12 cellular contexts compared by ENCODE assay signal in the genomic region with DNA sequence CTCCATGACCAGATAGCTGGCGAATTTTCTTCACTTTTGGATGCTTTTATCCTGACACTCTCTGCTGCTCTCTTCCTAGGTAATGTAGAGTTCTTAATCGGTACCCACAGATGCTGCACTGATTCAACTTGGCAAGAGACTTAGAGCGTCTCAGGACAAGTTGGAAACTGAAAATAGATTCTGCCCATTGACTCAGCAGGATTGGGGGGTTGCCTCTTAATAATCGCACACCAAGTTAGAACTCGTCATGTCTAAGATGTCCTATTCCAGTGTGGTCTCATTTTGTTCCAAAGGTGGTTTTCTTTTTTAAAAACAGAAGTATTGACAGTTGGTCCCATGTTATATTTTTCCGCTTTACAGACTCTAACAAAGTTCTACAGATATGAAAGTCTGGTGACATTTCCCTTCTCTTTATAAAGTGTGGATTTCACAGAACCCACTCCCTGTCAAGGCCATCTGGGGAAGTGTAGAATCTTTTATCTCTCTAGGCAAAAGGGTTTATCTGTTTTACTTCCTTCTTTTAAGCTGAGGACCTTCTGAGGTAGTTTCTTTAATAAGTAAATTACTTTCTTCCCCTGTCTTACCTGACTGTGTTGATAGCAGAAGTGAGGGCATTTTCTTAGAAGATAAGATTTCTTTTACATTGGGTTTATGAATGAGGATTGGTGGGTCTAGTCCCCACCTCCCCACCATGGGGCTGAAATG. TPM values are rescaled to one million over a fixed set of nuclear protein-coding genes. Genes with fewer than 3 reads are reported as not detected.
DNase-seq lines count a peak whose midpoint lies in the region; ATAC-seq, FAIRE-seq and TF ChIP-seq lines count a peak whose summit lies in the region.
"Had no signal": no experiment of that assay in that cellular context is flagged by ENCODE, and none has a peak within 500 bp of the region (broad histone marks: within the 10 kb centered on the region; RNA-seq: fewer than 3 reads in every experiment).

No MANE protein-coding gene starts in this region.

- H3K36me3 Mint-ChIP-seq in activated T-cell treated with anti-CD3 and anti-CD28 coated beads, Interleukin-2, amount 50 U/mL, for 4 hours (ENCODE audit: insufficient read depth), result no peaks in the 10 kb centered on the region
- peaks cover 0 to 4% of the 10 kb centered on the region in 2 donors for H3K36me3 Mint-ChIP-seq in stimulated activated naive B cell treated with anti-CD40 and anti-IgM and Interleukin-4, amounts not matched to agents 10 μg/mL and 1 μg/mL and 100 μg/mL, for 72 hours
- H3K36me3 Mint-ChIP-seq in Caco-2 (ENCODE audit: insufficient read depth, unreplicated experiment), result no peaks in the 10 kb centered on the region

- H3K9me3 ChIP-seq in GM12878 (replicated peaks; ENCODE audit: control insufficient read depth, insufficient read depth, low read length) (no peaks in the 10 kb centered on the region), Caco-2 (no peaks in the 10 kb centered on the region)

- TF ChIP-seq EP300 in GM12878 (IDR thresholded peaks at IDR 0.05; ENCODE audit: borderline replicate concordance in 1 of 2, control insufficient read depth in 1 of 2, low read depth in 2 of 2, low read length in 2 of 2), result no peak

- H3K36me3 ChIP-seq in GM12878 (ENCODE audit: control insufficient read depth in 2 of 2, insufficient read depth in 2 of 2, low read length in 1 of 2), result no peaks in the 10 kb centered on the region
- no peaks in the 10 kb centered on the region for H3K36me3 ChIP-seq in Caco-2 (ENCODE audit: control insufficient read depth, insufficient read depth, low read length)

- H3K27me3 Mint-ChIP-seq in activated T-cell treated with anti-CD3 and anti-CD28 coated beads, Interleukin-2, amount 50 U/mL, for 4 hours (ENCODE audit: low read depth), result no peaks in the 10 kb centered on the region
- H3K27me3 Mint-ChIP-seq in stimulated activated naive B cell treated with anti-CD40 and anti-IgM and Interleukin-4, amounts not matched to agents 10 μg/mL and 1 μg/mL and 100 μg/mL, for 72 hours, result no peaks in the 10 kb centered on the region
- H3K27me3 Mint-ChIP-seq in Caco-2 (ENCODE audit: insufficient read depth, unreplicated experiment), result no peaks in the 10 kb centered on the region

- in situ Hi-C loops in GM12878 (cut with MboI), result no loop called here
- in situ Hi-C loops in ACHN (cut with HindIII; ENCODE audit: low pct_ligation_motif_present, low pct_unique_long_range_greater_than_20kb, low sequenced_read_pairs), result no loop called here

- WGBS in GM12878 (ENCODE audit: insufficient coverage, insufficient replicate concordance, low lambda C conversion rate, missing lambda C conversion rate), result 9% methylated on average over 6 of the region's 6 CpGs

- RAD21 ChIA-PET in GM12878 (lab: Charles Lee; ENCODE audit: unreplicated experiment), result interaction anchor here (3.4 to 9.5 kb wide), 3 partner anchors 14 to 114 kb away, joined by 11 to 204 read pairs (median 48); a partner anchor contains a TSS

- TF ChIP-seq RAD21 in GM12878 (IDR thresholded peaks at IDR 0.05; ENCODE audit: insufficient read depth, low read depth, low read length), result no peak

- H3K27me3 ChIP-seq in GM12878 (replicated peaks in 1 of 2; ENCODE audit: control insufficient read depth in 2 of 2, insufficient read depth in 2 of 2, low read length in 1 of 2) (no peaks in the 10 kb centered on the region), Caco-2 (replicated peaks; ENCODE audit: control insufficient read depth, insufficient read depth, low read length) (no peaks in the 10 kb centered on the region)

- H3K4me1 Mint-ChIP-seq in activated T-cell treated with anti-CD3 and anti-CD28 coated beads, Interleukin-2, amount 50 U/mL, for 4 hours (ENCODE audit: low read depth), result peaks cover 52% of the 10 kb centered on the region
- H3K4me1 Mint-ChIP-seq in stimulated activated naive B cell treated with anti-CD40 and anti-IgM and Interleukin-4, amounts not matched to agents 10 μg/mL and 1 μg/mL and 100 μg/mL, for 72 hours, result peaks cover 35 to 92% of the 10 kb centered on the region in 2 donors
- peaks cover 2% of the 10 kb centered on the region for H3K4me1 Mint-ChIP-seq in Caco-2 (ENCODE audit: low read depth, unreplicated experiment)

- TF ChIP-seq CTCF in GM12878 (IDR thresholded peaks at IDR 0.05 in 2 of 3, conservative IDR thresholded peaks at IDR 0.05 in 1 of 3; ENCODE audit: control insufficient read depth in 2 of 3, extremely low read depth in 1 of 3, insufficient read depth in 1 of 3, low read depth in 3 of 3, low read length in 3 of 3) (no peak), Caco-2 (IDR thresholded peaks at IDR 0.05; ENCODE audit: insufficient read depth in 1 of 2, low read depth in 1 of 2, low read length in 1 of 2, severe bottlenecking in 1 of 2, unreplicated experiment in 1 of 2) (no peak)

- ATAC-seq in activated T-cell treated with anti-CD3 and anti-CD28 coated beads, Interleukin-2, amount 50 U/mL, for 4 hours, result peak; percentile 29 to 52
- peak; percentile 3; the same call in 2 of the 3 replicates for ATAC-seq in GM12878
- ATAC-seq in stimulated activated naive B cell treated with anti-CD40 and anti-IgM and Interleukin-4, amounts not matched to agents 10 μg/mL and 1 μg/mL and 100 μg/mL, for 72 hours (replicated peaks), result peak; percentile 50 to 57
- ATAC-seq in GM19395 (IDR thresholded peaks at IDR 0.05; ENCODE audit: unreplicated experiment), result no peak
- ATAC-seq: sciatic nerve had no signal

- CTCF ChIA-PET in GM12878 (lab: Yijun Ruan, JAX) (interaction anchor here (1.2 to 8.4 kb wide), 3 partner anchors 14 to 20 kb away, joined by 4 to 304 read pairs (median 109); a partner anchor contains a TSS), Caco-2 (lab: Charles Lee) (no interaction called here)

- H3K27ac Mint-ChIP-seq in stimulated activated naive B cell treated with anti-CD40 and anti-IgM and Interleukin-4, amounts not matched to agents 10 μg/mL and 1 μg/mL and 100 μg/mL, for 72 hours, result peak overlapping the region; percentile 92
- H3K27ac Mint-ChIP-seq in Caco-2 (ENCODE audit: unreplicated experiment), result no peak overlapping the region

- SMC1A ChIA-PET in GM12878 (lab: Charles Lee; ENCODE audit: uncharacterized antibody, unreplicated experiment), result interaction anchor here (0.7 to 10.8 kb wide), 8 partner anchors 7 to 112 kb away, joined by 3 to 253 read pairs (median 11); a partner anchor contains a TSS

- POLR2A ChIA-PET in GM12878 (lab: Charles Lee), result interaction anchor here (0.5 to 7.3 kb wide), 6 partner anchors 11 to 204 kb away, joined by 3 to 103 read pairs (median 6); a partner anchor contains a TSS
- POLR2A ChIA-PET in Caco-2 (lab: Charles Lee), result no interaction called here

- no peak for TF ChIP-seq POLR2A in GM12878 (IDR thresholded peaks at IDR 0.05; ENCODE audit: low read depth, low read length)

- peaks cover 55% of the 10 kb centered on the region for H3K4me1 ChIP-seq in GM12878 (ENCODE audit: control insufficient read depth, insufficient read depth, low read length)
- H3K4me1 ChIP-seq in Caco-2, result peaks cover under 1% of the 10 kb centered on the region

- no peak for FAIRE-seq in GM12878 (lab: Jason Lieb, UNC)
- FAIRE-seq: urothelium cell line had no signal

- H3K4me3 ChIP-seq in GM12878 (peak overlapping the region; percentile 12; the same call in 1 of the 2 replicates), Caco-2 (ENCODE audit: low read depth, low read length) (no peak overlapping the region)

- H4K20me1 ChIP-seq in GM12878 (ENCODE audit: control insufficient read depth, insufficient read depth), result no peaks in the 10 kb centered on the region

- H2AFZ ChIP-seq in GM12878 (ENCODE audit: control insufficient read depth, low read depth, low read length), result peak overlapping the region; percentile 44; the same call in 1 of the 2 replicates

- no peak overlapping the region for H3K9ac ChIP-seq in GM12878 (ENCODE audit: control insufficient read depth, insufficient read depth, low read length)

- peak overlapping the region; percentile 43 for H3K4me2 ChIP-seq in GM12878 (ENCODE audit: control insufficient read depth, insufficient read depth)

- DNase-seq in activated T-cell treated with anti-CD3 and anti-CD28 coated beads, Interleukin-2, amount 50 U/mL, for 4 hours, result no peak
- DNase-seq in activated T-cell treated with anti-CD3 and anti-CD28 coated beads, Interleukin-2, amount 50 U/mL, for 48 hours, result no peak
- DNase-seq in OCI-M1 (lab: John Stamatoyannopoulos, UW), result peak; percentile 82
- DNase-seq in GM12878 (ENCODE audit: low read depth, low spot score), result no peak
- DNase-seq in stimulated activated naive B cell treated with anti-CD40 and anti-IgM and Interleukin-4, amounts not matched to agents 10 μg/mL and 1 μg/mL and 100 μg/mL, for 72 hours, result no peak
- no peak for DNase-seq in Caco-2
- no peak for DNase-seq in ACHN
- DNase-seq: NCI-H1105 treated with DMSO at 0.1 percent for 48 hours, NCI-H748 treated with DMSO at 0.1 percent for 48 hours had no signal

- no peaks in the 10 kb centered on the region for H3K79me2 ChIP-seq in GM12878 (ENCODE audit: control insufficient read depth, insufficient read depth, low read length)

- BruUV-seq in GM12878 (replicated peaks; lab: Mats Ljungman, UMichigan) (no TSS peak), Caco-2 (replicated peaks; lab: Mats Ljungman, UMichigan) (no TSS peak)

- no peaks in the 10 kb centered on the region for H3K9me3 Mint-ChIP-seq in activated T-cell treated with anti-CD3 and anti-CD28 coated beads, Interleukin-2, amount 50 U/mL, for 4 hours
- peaks cover 0 to 2% of the 10 kb centered on the region in 2 donors for H3K9me3 Mint-ChIP-seq in stimulated activated naive B cell treated with anti-CD40 and anti-IgM and Interleukin-4, amounts not matched to agents 10 μg/mL and 1 μg/mL and 100 μg/mL, for 72 hours
- H3K9me3 Mint-ChIP-seq in Caco-2 (ENCODE audit: unreplicated experiment), result no peaks in the 10 kb centered on the region

- peak overlapping the region; percentile 48; the same call in 1 of the 2 replicates for H3K27ac ChIP-seq in GM12878 (ENCODE audit: control insufficient read depth, insufficient read depth)

- no peak overlapping the region for H3K4me3 Mint-ChIP-seq in activated T-cell treated with anti-CD3 and anti-CD28 coated beads, Interleukin-2, amount 50 U/mL, for 4 hours
- H3K4me3 Mint-ChIP-seq in stimulated activated naive B cell treated with anti-CD40 and anti-IgM and Interleukin-4, amounts not matched to agents 10 μg/mL and 1 μg/mL and 100 μg/mL, for 72 hours, result peak overlapping the region; percentile 64 to 67
- H3K4me3 Mint-ChIP-seq in Caco-2 (ENCODE audit: unreplicated experiment), result no peak overlapping the region

- intact Hi-C loops in GM12878 (cut with micrococcal nuclease; ENCODE audit: unreplicated experiment) (loop anchor here (1.0 kb wide), 1 partner anchor 11 kb away; no protein-coding TSS in a partner anchor), Caco-2 (cut with micrococcal nuclease; ENCODE audit: unreplicated experiment) (no loop called here)

RNA-seq across cellular contexts. Expression of a gene that starts 12.1 kb away (rescaled TPM):
- 1 to 10 TPM; 3.6 to 5.3 (median 4.2) TPM for total RNA-seq in activated T-cell treated with anti-CD3 and anti-CD28 coated beads, Interleukin-2, amount 50 U/mL, for 4 hours
- total RNA-seq in GM12878 (2013; cell fraction: nucleolus; rRNA removed), result 12.9 and 13.3 TPM in 2 replicates
- 6.6 and 7.0 TPM in 2 replicates for total RNA-seq in GM12878 (2014; rRNA removed)
- total RNA-seq in GM12878 (2014; rRNA removed; fragmentation: Illumina TruSeq; extraction: Trizol), result 8.4 and 9.4 TPM in 2 replicates
- 8.1 and 9.3 TPM in 2 replicates for total RNA-seq in GM12878 (2021)
- 2.7 TPM for polyA plus RNA-seq in GM12878 (2011; ENCODE audit: low read depth)
- 12.0 and 19.7 TPM in 2 replicates for polyA plus RNA-seq in GM12878 (2011; rRNA removed)
- 3.9 and 5.0 TPM in 2 replicates for polyA plus RNA-seq in GM12878 (2011; cell fraction: cytosol; rRNA removed)
- 4.3 and 4.5 TPM in 2 replicates for polyA plus RNA-seq in GM12878 (2011; cell fraction: nucleus; rRNA removed)
- 6.6 and 8.6 TPM in 2 replicates for polyA plus RNA-seq in GM12878 (2012)
- 12.5 and 16.9 TPM in 2 replicates for polyA plus RNA-seq in GM12878 (2014; fragmentation: Illumina TruSeq; extraction: Trizol)
- polyA plus RNA-seq in GM12878 (2014; fragmentation: Nextera tagmentation; extraction: Ambion mirVana), result 1 to 10 TPM; 9.5 to 9.9 TPM
- polyA plus RNA-seq in GM12878 (2014; rRNA removed), result 4.9 and 5.1 TPM in 2 replicates
- polyA plus RNA-seq in GM12878 (2016; fragmentation: Nextera tagmentation; extraction: Ambion mirVana), result 10 to 100 TPM; 14.6 to 15.0 TPM
- 8.9 and 12.4 TPM in 2 replicates for polyA minus RNA-seq in GM12878 (2011; rRNA and poly(A)+ RNA removed)
- 2.9 and 3.7 TPM in 2 replicates for polyA minus RNA-seq in GM12878 (2011; cell fraction: cytosol; rRNA and poly(A)+ RNA removed)
- 3.4 and 3.7 TPM in 2 replicates for polyA minus RNA-seq in GM12878 (2011; cell fraction: nucleus; rRNA and poly(A)+ RNA removed)
- 2.3 and 3.0 TPM in 2 replicates for total RNA-seq in Caco-2 (2022)

Comparison
In these comparisons a context has a peak if more than half of its experiments do, and no peak if none do; other contexts are left out.
1. H3K4me3 Mint-ChIP-seq: peak in stimulated activated naive B cell treated with anti-CD40 and anti-IgM and Interleukin-4, amounts not matched to agents 10 μg/mL and 1 μg/mL and 100 μg/mL, for 72 hours (2 of 2); none in activated T-cell treated with anti-CD3 and anti-CD28 coated beads, Interleukin-2, amount 50 U/mL, for 4 hours (single experiment) and Caco-2 (single experiment).